In genomic region chr17:28951428-28951990, GRCh38 we compare ENCODE assay signal across 8 cellular contexts. TPM values are rescaled to one million over a fixed set of nuclear protein-coding genes. Genes with fewer than 3 reads are reported as not detected.
DNase-seq lines count a peak whose midpoint lies in the region; ATAC-seq and TF ChIP-seq lines count a peak whose summit lies in the region.

Gene PHF12, minus strand, starts transcription at chr17:28951518. Its CDS starts 558 bp downstream, at chr17:28950960.

- peaks cover 7% of the 10 kb centered on the region; the same call in 1 of the 2 replicates for H3F3A ChIP-seq in DOHH2 (ENCODE audit: control insufficient read depth, insufficient read depth)

- H3K9me2 ChIP-seq in DOHH2 (replicated peaks; ENCODE audit: control insufficient read depth, low read length), result no peaks in the 10 kb centered on the region

- H3K4me1 Mint-ChIP-seq in activated T-helper 17 cell treated with anti-CD3 and anti-CD28 coated beads, Interleukin-2, amount 50 U/mL, for 72 hours, result peaks cover 12% of the 10 kb centered on the region
- H3K4me1 Mint-ChIP-seq in naive thymus-derived CD8-positive, alpha-beta T cell, result peaks cover 12 to 24% (median 22%) of the 10 kb centered on the region in 4 donors

- ATAC-seq in activated T-helper 17 cell treated with anti-CD3 and anti-CD28 coated beads, Interleukin-2, amount 50 U/mL, for 72 hours (replicated peaks), result peak; percentile 74
- ATAC-seq in naive thymus-derived CD8-positive, alpha-beta T cell, result peak; percentile 64 to 65

- peaks cover 48% of the 10 kb centered on the region for H3K79me2 ChIP-seq in DOHH2 (ENCODE audit: control insufficient read depth, low read length)

- H3K4me2 ChIP-seq in DOHH2 (ENCODE audit: low read length), result peak within 1 kb of the TSS; percentile 92

- CTCF ChIA-PET in RWPE1 (lab: Yijun Ruan, JAX), result interaction anchor here (0.7 to 3.3 kb wide), 2 partner anchors 14 to 225 kb away, joined by 3 to 20 read pairs; partner anchors contain the start of gene TLCD1

- peak within 1 kb of the TSS; percentile 97 for H3K4me3 Mint-ChIP-seq in activated T-helper 17 cell treated with anti-CD3 and anti-CD28 coated beads, Interleukin-2, amount 50 U/mL, for 72 hours
- peak within 1 kb of the TSS in 9 of 10 donors; percentile 94 to 98 (median 95) for H3K4me3 Mint-ChIP-seq in naive thymus-derived CD8-positive, alpha-beta T cell

- DNase-seq in GOT3 (lab: John Stamatoyannopoulos, UW) (peak; percentile 98), LNCaP clone FGC (ENCODE audit: low read depth) (peak; percentile 100), RWPE1 (ENCODE audit: low spot score) (peak; percentile 99), fibroblast of mammary gland (ENCODE audit: low read depth) (peak; percentile 100)
- DNase-seq in naive thymus-derived CD8-positive, alpha-beta T cell, result peak; percentile 96 to 100 (median 100)
- peak; percentile 98 to 100 (median 100) for DNase-seq in stimulated activated naive CD4-positive, alpha-beta T cell (lab: John Stamatoyannopoulos, UW)

- no peaks in the 10 kb centered on the region for H3K9me3 ChIP-seq in DOHH2 (ENCODE audit: control insufficient read depth, insufficient read depth, low read length)

- H3K4me1 ChIP-seq in DOHH2 (ENCODE audit: control insufficient read depth, low read length), result peaks cover 37% of the 10 kb centered on the region

- peaks cover 41% of the 10 kb centered on the region for H3K36me3 ChIP-seq in DOHH2 (ENCODE audit: control insufficient read depth, low read length)

- no peaks in the 10 kb centered on the region for H3K27me3 ChIP-seq in DOHH2 (ENCODE audit: control insufficient read depth, low read length)

- peaks cover 12% of the 10 kb centered on the region for H4K20me1 ChIP-seq in DOHH2 (ENCODE audit: control insufficient read depth, insufficient read depth, low read depth, low read length)

- H3K9me3 Mint-ChIP-seq in activated T-helper 17 cell treated with anti-CD3 and anti-CD28 coated beads, Interleukin-2, amount 50 U/mL, for 72 hours, result no peaks in the 10 kb centered on the region
- H3K9me3 Mint-ChIP-seq in naive thymus-derived CD8-positive, alpha-beta T cell, result no peaks in the 10 kb centered on the region

- H3K27ac ChIP-seq in DOHH2 (ENCODE audit: low read depth, low read length), result peak within 1 kb of the TSS; percentile 82
- H3K27ac ChIP-seq in RWPE1, result peak within 1 kb of the TSS; percentile 96

- POLR2A ChIA-PET in RWPE1 (lab: Yijun Ruan, JAX; ENCODE audit: low non-redundant PET), result interaction anchor here (0.5 to 1.4 kb wide), 4 partner anchors 116 to 232 kb away, joined by 4 to 8 read pairs (median 4); partner anchors contain the start of gene RPL23A
- POLR2A ChIA-PET in naive thymus-derived CD8-positive, alpha-beta T cell (lab: Charles Lee), result interaction anchor here (0.7 to 6.0 kb wide), 34 partner anchors 8 to 1890 kb away, joined by 3 to 112 read pairs (median 6); partner anchors contain the start of genes BLTP2, DHRS13, ERAL1 and FLOT2

- no peak for TF ChIP-seq CTCF in DOHH2 (IDR thresholded peaks at IDR 0.05; ENCODE audit: low read depth, low read length, poor library complexity, severe bottlenecking)
- TF ChIP-seq CTCF in LNCaP clone FGC (IDR thresholded peaks at IDR 0.05; ENCODE audit: control insufficient read depth, extremely low read depth, insufficient read depth), result no peak
- no peak for TF ChIP-seq CTCF in RWPE1 (conservative IDR thresholded peaks at IDR 0.05; ENCODE audit: low read depth)
- no peak for TF ChIP-seq CTCF in fibroblast of mammary gland (conservative IDR thresholded peaks at IDR 0.05; ENCODE audit: control insufficient read depth, insufficient read depth, low read depth, low read length)

- no peaks in the 10 kb centered on the region for H3K27me3 Mint-ChIP-seq in activated T-helper 17 cell treated with anti-CD3 and anti-CD28 coated beads, Interleukin-2, amount 50 U/mL, for 72 hours
- no peaks in the 10 kb centered on the region for H3K27me3 Mint-ChIP-seq in naive thymus-derived CD8-positive, alpha-beta T cell

- H3K4me3 ChIP-seq in DOHH2 (ENCODE audit: low read length), result peak within 1 kb of the TSS; percentile 89
- H3K4me3 ChIP-seq in LNCaP clone FGC (ENCODE audit: low read depth, low read length), result peak within 1 kb of the TSS; percentile 93
- H3K4me3 ChIP-seq in fibroblast of mammary gland (ENCODE audit: control insufficient read depth, low read depth, low read length), result peak within 1 kb of the TSS; percentile 92

- H3K27ac Mint-ChIP-seq in activated T-helper 17 cell treated with anti-CD3 and anti-CD28 coated beads, Interleukin-2, amount 50 U/mL, for 72 hours, result peak within 1 kb of the TSS; percentile 80
- peak within 1 kb of the TSS; percentile 86 to 98 (median 97) for H3K27ac Mint-ChIP-seq in naive thymus-derived CD8-positive, alpha-beta T cell

- H3K36me3 Mint-ChIP-seq in activated T-helper 17 cell treated with anti-CD3 and anti-CD28 coated beads, Interleukin-2, amount 50 U/mL, for 72 hours (ENCODE audit: low read depth), result peaks cover 42% of the 10 kb centered on the region
- peaks cover 0 to 6% (median 0%) of the 10 kb centered on the region in 3 donors for H3K36me3 Mint-ChIP-seq in naive thymus-derived CD8-positive, alpha-beta T cell

RNA-seq across cellular contexts. Expression of gene PHF12, which starts in this region (rescaled TPM):
- total RNA-seq in activated T-helper 17 cell treated with anti-CD3 and anti-CD28 coated beads, Interleukin-2, amount 50 U/mL, for 72 hours, result 10 to 100 TPM; 56.9 to 60.2 TPM
- total RNA-seq in naive thymus-derived CD8-positive, alpha-beta T cell, result 100 to 1,000 TPM; 117 to 124 TPM
- polyA plus RNA-seq in naive thymus-derived CD8-positive, alpha-beta T cell, result 10 to 100 TPM in 1 of 3 donors, 1 to 10 TPM in 2; 5.2 to 12.0 (median 6.2) TPM

Comparison
In these comparisons a context has a peak if more than half of its experiments do, and no peak if none do; other contexts are left out.
1. Peak in every context shown above with its lines: DNase-seq, ATAC-seq, H3K4me3 ChIP-seq and H3K27ac ChIP-seq.